Comparison of ENCODE assay signal across 30 cellular contexts in genomic region chr2:121298476-121298875, GRCh38. TPM values are rescaled to one million over a fixed set of nuclear protein-coding genes. Genes with fewer than 3 reads are reported as not detected.
"Had no signal": no experiment of that assay in that cellular context is flagged by ENCODE, and none has a peak within 500 bp of the region (broad histone marks: within the 10 kb centered on the region; RNA-seq: fewer than 3 reads in every experiment).

No MANE protein-coding gene starts in this region.

- ATAC-seq: naive thymus-derived CD8-positive, alpha-beta T cell; natural killer cell treated with Interleukin-12 subunit alpha and Interleukin-12 subunit beta and Interleukin-15 and Interleukin-18, amount 100 ng/mL, for 72 hours; psoas muscle; right cardiac atrium; right lobe of liver; stimulated activated effector memory CD8-positive, alpha-beta T cell treated with anti-CD3 and anti-CD28 coated beads, Interleukin-12 subunit alpha, Interleukin-12 subunit beta, amount 100 ng/mL, for 72 hours; stimulated activated naive B cell treated with anti-CD40 and anti-IgM and Interleukin-4, amounts not matched to agents 10 μg/mL and 1 μg/mL and 100 μg/mL, for 72 hours; upper lobe of right lung had no signal

- H3K4me3 Mint-ChIP-seq: naive B cell; naive thymus-derived CD8-positive, alpha-beta T cell; natural killer cell treated with Interleukin-12 subunit alpha and Interleukin-12 subunit beta and Interleukin-15 and Interleukin-18, amount 100 ng/mL, for 72 hours; nephron progenitor cell; neural crest cell; stimulated activated effector memory CD8-positive, alpha-beta T cell treated with anti-CD3 and anti-CD28 coated beads, Interleukin-12 subunit alpha, Interleukin-12 subunit beta, amount 100 ng/mL, for 72 hours; stimulated activated naive B cell treated with anti-CD40 and anti-IgM and Interleukin-4, amounts not matched to agents 10 μg/mL and 1 μg/mL and 100 μg/mL, for 72 hours; stimulated activated naive CD8-positive, alpha-beta T cell treated with anti-CD3 and anti-CD28 coated beads, Interleukin-15, Interleukin-2, amounts not matched to agents 100 ng/mL and 50 ng/mL, for 24 hours had no signal

- H3K27ac Mint-ChIP-seq: naive B cell; naive thymus-derived CD8-positive, alpha-beta T cell; natural killer cell treated with Interleukin-12 subunit alpha and Interleukin-12 subunit beta and Interleukin-15 and Interleukin-18, amount 100 ng/mL, for 72 hours; nephron progenitor cell; progenitor cell of endocrine pancreas; stimulated activated effector memory CD8-positive, alpha-beta T cell treated with anti-CD3 and anti-CD28 coated beads, Interleukin-12 subunit alpha, Interleukin-12 subunit beta, amount 100 ng/mL, for 72 hours; stimulated activated naive B cell treated with anti-CD40 and anti-IgM and Interleukin-4, amounts not matched to agents 10 μg/mL and 1 μg/mL and 100 μg/mL, for 72 hours; stimulated activated naive CD8-positive, alpha-beta T cell treated with anti-CD3 and anti-CD28 coated beads, Interleukin-15, Interleukin-2, amounts not matched to agents 100 ng/mL and 50 ng/mL, for 24 hours had no signal

- H3K9me3 ChIP-seq: neutrophil, ovary, psoas muscle, right lobe of liver, sigmoid colon, stomach, thoracic aorta, thyroid gland, tibial nerve, upper lobe of right lung had no signal

- H3K27me3 ChIP-seq: ovary, right lobe of liver, sigmoid colon, thyroid gland, tibial nerve, upper lobe of right lung had no signal

- H3K4me1 ChIP-seq: parathyroid adenoma, psoas muscle, right lobe of liver, sigmoid colon, tibial nerve, upper lobe of right lung had no signal

- H3K4me1 Mint-ChIP-seq: naive B cell; naive thymus-derived CD8-positive, alpha-beta T cell; nephron progenitor cell; stimulated activated naive B cell treated with anti-CD40 and anti-IgM and Interleukin-4, amounts not matched to agents 10 μg/mL and 1 μg/mL and 100 μg/mL, for 72 hours had no signal

- H3K36me3 ChIP-seq: neutrophil, ovary, right lobe of liver, sigmoid colon, stomach, thoracic aorta, thyroid gland, tibial nerve, upper lobe of right lung had no signal

- H3K36me3 Mint-ChIP-seq: naive B cell; naive thymus-derived CD8-positive, alpha-beta T cell; natural killer cell treated with Interleukin-12 subunit alpha and Interleukin-12 subunit beta and Interleukin-15 and Interleukin-18, amount 100 ng/mL, for 72 hours; stimulated activated effector memory CD8-positive, alpha-beta T cell treated with anti-CD3 and anti-CD28 coated beads, Interleukin-12 subunit alpha, Interleukin-12 subunit beta, amount 100 ng/mL, for 72 hours; stimulated activated naive B cell treated with anti-CD40 and anti-IgM and Interleukin-4, amounts not matched to agents 10 μg/mL and 1 μg/mL and 100 μg/mL, for 72 hours had no signal

- DNase-seq: naive B cell; naive thymus-derived CD8-positive, alpha-beta T cell; nephron progenitor cell; nucleus accumbens; ovary; posterior cingulate gyrus; psoas muscle; right cardiac atrium; sigmoid colon; small intestine; stimulated activated CD4-positive, alpha-beta T cell treated with anti-CD3 and anti-CD28 coated beads, Interleukin-15, amount 100 ng/mL, for 24 hours; stimulated activated CD4-positive, alpha-beta T cell treated with anti-CD3 and anti-CD28 coated beads, Interleukin-2, amount 100 ng/mL, for 24 hours; stimulated activated CD4-positive, alpha-beta T cell treated with anti-CD3 and anti-CD28 coated beads, Interleukin-2, amount 100 ng/mL, for 48 hours; stimulated activated CD4-positive, alpha-beta T cell treated with anti-CD3 and anti-CD28 coated beads, Interleukin-4, amount 100 ng/mL, for 24 hours; stimulated activated naive B cell treated with anti-CD40 and anti-IgM and Interleukin-4, amounts not matched to agents 10 μg/mL and 1 μg/mL and 100 μg/mL, for 72 hours; stimulated activated naive CD4-positive, alpha-beta T cell treated with Interleukin-2 at 50 U/mL for 16 hours; stomach; thyroid gland; trophoblast cell; upper lobe of right lung had no signal

- H3K4me3 ChIP-seq: ovary, psoas muscle, right lobe of liver, sigmoid colon, stomach, thoracic aorta, thyroid gland, tibial nerve, upper lobe of right lung had no signal

- H3K9me3 Mint-ChIP-seq: natural killer cell treated with Interleukin-12 subunit alpha and Interleukin-12 subunit beta and Interleukin-15 and Interleukin-18, amount 100 ng/mL, for 72 hours; nephron progenitor cell; stimulated activated effector memory CD8-positive, alpha-beta T cell treated with anti-CD3 and anti-CD28 coated beads, Interleukin-12 subunit alpha, Interleukin-12 subunit beta, amount 100 ng/mL, for 72 hours; stimulated activated naive CD8-positive, alpha-beta T cell treated with anti-CD3 and anti-CD28 coated beads, Interleukin-15, Interleukin-2, amounts not matched to agents 100 ng/mL and 50 ng/mL, for 24 hours had no signal

- H3K27ac ChIP-seq: neutrophil, ovary, parathyroid adenoma, psoas muscle, right lobe of liver, sigmoid colon, stomach, thoracic aorta, thyroid gland, tibial nerve, upper lobe of right lung had no signal

RNA-seq across cellular contexts. Expression of gene TFCP2L1, which starts 13.5 kb away (rescaled TPM):
- total RNA-seq: naive thymus-derived CD8-positive, alpha-beta T cell; neural crest cell had no signal
